In genomic region chr14:74886001-74886400, GRCh38 we compare ENCODE assay signal across 10 cellular contexts. TPM values are rescaled to one million over a fixed set of nuclear protein-coding genes. Genes with fewer than 3 reads are reported as not detected.
DNase-seq lines count a peak whose midpoint lies in the region; ATAC-seq and TF ChIP-seq lines count a peak whose summit lies in the region.
"Had no signal": no experiment of that assay in that cellular context is flagged by ENCODE, and none has a peak within 500 bp of the region (broad histone marks: within the 10 kb centered on the region; RNA-seq: fewer than 3 reads in every experiment).

No MANE protein-coding gene starts in this region.

- H3K4me1 Mint-ChIP-seq in activated naive CD8-positive, alpha-beta T cell (ENCODE audit: low read depth), result peaks cover 66% of the 10 kb centered on the region
- H3K4me1 Mint-ChIP-seq in activated naive CD8-positive, alpha-beta T cell treated with anti-CD3 and anti-CD28 coated beads, Interleukin-2, amount 50 U/mL, for 24 hours, result peaks cover 55% of the 10 kb centered on the region

- no peak for DNase-seq in activated naive CD8-positive, alpha-beta T cell treated with anti-CD3 and anti-CD28 coated beads, Interleukin-2, amount 50 U/mL, for 24 hours
- DNase-seq in astrocyte of the hippocampus (ENCODE audit: low read depth, low spot score) (peak; percentile 74), uterus (peak in 1 of 2 donors; percentile 31), ACHN (no peak), DMS 273 treated with DMSO at 0.1 percent for 48 hours (lab: John Stamatoyannopoulos, UW) (no peak)

- H3K9me3 ChIP-seq in iPS-15b (ENCODE audit: control insufficient read depth, insufficient read depth, low read length) (no peaks in the 10 kb centered on the region), uterus (no peaks in the 10 kb centered on the region)

- peaks cover 26% of the 10 kb centered on the region for H3K4me1 ChIP-seq in iPS-15b (ENCODE audit: control insufficient read depth, insufficient read depth, low read length)
- peaks cover 8 to 9% of the 10 kb centered on the region in 2 donors for H3K4me1 ChIP-seq in uterus

- no peak for ATAC-seq in activated naive CD8-positive, alpha-beta T cell treated with anti-CD3 and anti-CD28 coated beads, Interleukin-2, amount 50 U/mL, for 24 hours
- no peak for ATAC-seq in GM19452 (IDR thresholded peaks at IDR 0.05; ENCODE audit: unreplicated experiment)

- H3K27me3 ChIP-seq in iPS-15b (ENCODE audit: control insufficient read depth, insufficient read depth, low read length), result no peaks in the 10 kb centered on the region
- no peaks in the 10 kb centered on the region for H3K27me3 ChIP-seq in uterus

- H3K27ac ChIP-seq in uterus, result peak overlapping the region; percentile 30 to 48

- in situ Hi-C loops in ACHN (cut with HindIII; ENCODE audit: low pct_ligation_motif_present, low pct_unique_long_range_greater_than_20kb, low sequenced_read_pairs), result no loop called here

- H3K36me3 Mint-ChIP-seq in activated naive CD8-positive, alpha-beta T cell, result no peaks in the 10 kb centered on the region
- H3K36me3 Mint-ChIP-seq in activated naive CD8-positive, alpha-beta T cell treated with anti-CD3 and anti-CD28 coated beads, Interleukin-2, amount 50 U/mL, for 24 hours (ENCODE audit: low read depth), result peaks cover 45% of the 10 kb centered on the region

- no peak overlapping the region for H3K9ac ChIP-seq in iPS-15b (ENCODE audit: low read depth, low read length)

- peak overlapping the region; percentile 16 for H3K4me3 ChIP-seq in iPS-15b (ENCODE audit: low read depth, low read length)
- no peak overlapping the region for H3K4me3 ChIP-seq in uterus

- peak overlapping the region; percentile 14 for H3K4me3 Mint-ChIP-seq in activated naive CD8-positive, alpha-beta T cell
- no peak overlapping the region for H3K4me3 Mint-ChIP-seq in activated naive CD8-positive, alpha-beta T cell treated with anti-CD3 and anti-CD28 coated beads, Interleukin-2, amount 50 U/mL, for 24 hours

- no peaks in the 10 kb centered on the region for H3K27me3 Mint-ChIP-seq in activated naive CD8-positive, alpha-beta T cell
- no peaks in the 10 kb centered on the region for H3K27me3 Mint-ChIP-seq in activated naive CD8-positive, alpha-beta T cell treated with anti-CD3 and anti-CD28 coated beads, Interleukin-2, amount 50 U/mL, for 24 hours

- TF ChIP-seq POLR2A in uterus (IDR thresholded peaks at IDR 0.05), result no peak

- peak overlapping the region; percentile 51 for H3K27ac Mint-ChIP-seq in activated naive CD8-positive, alpha-beta T cell
- H3K27ac Mint-ChIP-seq in activated naive CD8-positive, alpha-beta T cell treated with anti-CD3 and anti-CD28 coated beads, Interleukin-2, amount 50 U/mL, for 24 hours, result no peak overlapping the region

- no peaks in the 10 kb centered on the region for H3K36me3 ChIP-seq in iPS-15b (ENCODE audit: control insufficient read depth, insufficient read depth, low read length)
- H3K36me3 ChIP-seq in uterus, result no peaks in the 10 kb centered on the region

- no peaks in the 10 kb centered on the region for H3K9me3 Mint-ChIP-seq in activated naive CD8-positive, alpha-beta T cell (ENCODE audit: low read depth)
- H3K9me3 Mint-ChIP-seq in activated naive CD8-positive, alpha-beta T cell treated with anti-CD3 and anti-CD28 coated beads, Interleukin-2, amount 50 U/mL, for 24 hours, result no peaks in the 10 kb centered on the region

- TF ChIP-seq CTCF in uterus (IDR thresholded peaks at IDR 0.05), result no peak

- intact Hi-C loops in uterus (cut with DNase I; ENCODE audit: low total_unique reads), result no loop called here

RNA-seq across cellular contexts. Expression of gene DLST, which starts 4.3 kb away (rescaled TPM):
- 10 to 100 TPM; 31.8 to 77.2 (median 62.7) TPM for total RNA-seq in uterus

RNA-seq across cellular contexts. Expression of gene PROX2, which starts 10.1 kb away (rescaled TPM):
- total RNA-seq in uterus, result not detected
- total RNA-seq: chondrocyte, lung microvascular endothelial cell had no signal

RNA-seq across cellular contexts. Expression of gene RPS6KL1, which starts 37.1 kb away (rescaled TPM):
- total RNA-seq in uterus, result 10 to 100 TPM in 1 of 4 donors, 1 to 10 TPM in 1, under 1 TPM in 1, not detected in 1; 0.26 to 11.1 (median 3.0) TPM
